Comparison of ENCODE assay signal across 8 cellular contexts in the genomic region with DNA sequence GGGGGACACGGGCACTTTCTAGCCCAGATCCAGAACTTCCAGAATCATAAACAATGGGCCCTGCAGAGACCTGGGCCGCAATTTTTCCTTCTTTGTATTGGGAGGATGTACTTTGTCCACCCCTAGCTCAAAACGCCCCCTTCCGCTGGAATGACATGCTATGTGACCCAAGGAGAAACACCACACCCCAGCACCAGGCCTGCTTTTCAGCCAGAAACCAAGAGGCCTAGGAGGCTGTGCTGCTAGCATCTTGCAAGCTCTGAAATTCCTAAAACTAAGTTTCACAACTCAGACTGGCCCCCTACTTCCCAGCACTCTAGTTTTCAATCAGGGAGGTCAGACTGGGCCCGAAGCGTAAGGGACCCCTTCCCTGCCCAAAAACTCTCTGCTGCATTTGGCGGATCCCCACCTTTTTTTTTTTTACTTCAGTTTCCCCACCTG. TPM values are rescaled to one million over a fixed set of nuclear protein-coding genes. Genes with fewer than 3 reads are reported as not detected.
DNase-seq lines count a peak whose midpoint lies in the region; ATAC-seq, FAIRE-seq and TF ChIP-seq lines count a peak whose summit lies in the region.

No MANE protein-coding gene starts in this region.

- ATAC-seq in HepG2, result peak; percentile 49
- ATAC-seq in GM21619 (IDR thresholded peaks at IDR 0.05; ENCODE audit: unreplicated experiment), result no peak

- H3K27me3 Mint-ChIP-seq in HFFc6 (ENCODE audit: insufficient read depth) (peaks cover 5% of the 10 kb centered on the region), chondrocyte (ENCODE audit: low read depth) (no peaks in the 10 kb centered on the region)

- H2AFZ ChIP-seq in HepG2 (ENCODE audit: low read length), result no peak overlapping the region

- H3K36me3 ChIP-seq in HepG2 (replicated peaks in 1 of 2; ENCODE audit: control insufficient read depth in 1 of 2, insufficient read depth in 2 of 2, low read length in 2 of 2) (no peaks in the 10 kb centered on the region), stomach smooth muscle (ENCODE audit: control insufficient read depth in 2 of 2, insufficient read depth in 2 of 2, low read length in 2 of 2) (no peaks in the 10 kb centered on the region)

- DNase-seq in DMS 273 treated with DMSO at 0.1 percent for 48 hours (lab: John Stamatoyannopoulos, UW), result peak; percentile 13
- peak; percentile 52 for DNase-seq in HFFc6
- DNase-seq in RCC 7860 (ENCODE audit: low spot score), result peak; percentile 44
- no peak for DNase-seq in chondrocyte (ENCODE audit: low spot score)
- peak; percentile 74 for DNase-seq in HepG2 (ENCODE audit: low spot score)
- no peak for DNase-seq in putamen (ENCODE audit: low spot score)

- H3K4me3 ChIP-seq in HepG2 (replicated peaks in 1 of 3; ENCODE audit: insufficient read depth in 1 of 3, low read depth in 2 of 3, low read length in 3 of 3) (peak overlapping the region; percentile 69 to 80 (median 72)), stomach smooth muscle (ENCODE audit: low read length in 2 of 2) (peak overlapping the region; percentile 67 to 88)

- H3K27me3 ChIP-seq in HepG2 (ENCODE audit: control insufficient read depth in 1 of 2, insufficient read depth in 2 of 2, low read length in 2 of 2) (no peaks in the 10 kb centered on the region), stomach smooth muscle (ENCODE audit: control insufficient read depth in 1 of 2, insufficient read depth in 2 of 2, low read length in 2 of 2) (no peaks in the 10 kb centered on the region)

- H3K27ac Mint-ChIP-seq in HFFc6, result peak overlapping the region; percentile 98
- H3K27ac Mint-ChIP-seq in chondrocyte (ENCODE audit: unreplicated experiment), result peak overlapping the region; percentile 90

- TF ChIP-seq RAD21 in HepG2 (CRISPR knock-in tag; IDR thresholded peaks at IDR 0.05), result 0 out of 2 replicates have a peak, but pooled peaks have one; percentile 23

- FAIRE-seq in RCC 7860 (lab: Jason Lieb, UNC) (no peak), HepG2 (lab: Jason Lieb, UNC) (peak; percentile 84)

- H3K4me1 ChIP-seq in HepG2 (ENCODE audit: insufficient read depth, low read length) (peaks cover 77% of the 10 kb centered on the region), stomach smooth muscle (ENCODE audit: control insufficient read depth, insufficient read depth, low read length) (peaks cover 35% of the 10 kb centered on the region)

- no peak for TF ChIP-seq EP300 in HepG2 (IDR thresholded peaks at IDR 0.05; ENCODE audit: low read depth in 2 of 2, low read length in 2 of 2)
- TF ChIP-seq EP300 in HepG2 (CRISPR knock-in tag; IDR thresholded peaks at IDR 0.05; ENCODE audit: borderline replicate concordance), result no peak

- H3K4me1 Mint-ChIP-seq in HFFc6 (ENCODE audit: low read depth) (peaks cover 35% of the 10 kb centered on the region), chondrocyte (ENCODE audit: low read depth) (peaks cover 24% of the 10 kb centered on the region)

- BruUV-seq in HepG2 (replicated peaks; lab: Mats Ljungman, UMichigan), result TSS peak; percentile 72

- H3K4me3 Mint-ChIP-seq in HFFc6 (peak overlapping the region; percentile 94), chondrocyte (ENCODE audit: unreplicated experiment) (peak overlapping the region; percentile 84)

- peak; percentile 68 for TF ChIP-seq CTCF in HFFc6 (IDR thresholded peaks at IDR 0.05)
- peak; percentile 55 for TF ChIP-seq CTCF in chondrocyte (IDR thresholded peaks at IDR 0.05)
- TF ChIP-seq CTCF in HepG2 (CRISPR knock-in tag; IDR thresholded peaks at IDR 0.05), result peak; percentile 73

- CTCF ChIA-PET in HepG2 (lab: Yijun Ruan, JAX; ENCODE audit: low intra/inter-chr PET ratio, low total read pairs), result interaction anchor here (1.4 to 3.5 kb wide), 2 partner anchors 18 to 44 kb away, joined by 3 to 50 read pairs; no protein-coding TSS in a partner anchor

- TF ChIP-seq POLR2A in HepG2 (IDR thresholded peaks at IDR 0.05; ENCODE audit: insufficient read depth in 1 of 2, low read depth in 2 of 2, low read length in 2 of 2), result no peak; a peak in 1 of 4 replicates

- peaks cover 21% of the 10 kb centered on the region for H3K79me2 ChIP-seq in HepG2 (ENCODE audit: insufficient read depth, low read length)

- H3K9me3 ChIP-seq in HepG2 (ENCODE audit: low read length) (no peaks in the 10 kb centered on the region), stomach smooth muscle (ENCODE audit: control insufficient read depth in 2 of 2, low read length in 2 of 2) (no peaks in the 10 kb centered on the region)

- H4K20me1 ChIP-seq in HepG2 (ENCODE audit: insufficient read depth, low read length), result no peaks in the 10 kb centered on the region

- in situ Hi-C loops in HepG2 (cut with HindIII; ENCODE audit: extremely low pct_ligation_motif_present, low pct_unique_long_range_greater_than_20kb), result loop anchor here (5.0 kb wide), 1 partner anchor 45 kb away; no protein-coding TSS in a partner anchor

- intact Hi-C loops in HepG2 (cut with micrococcal nuclease; ENCODE audit: unreplicated experiment), result loop anchor here (5.0 kb wide), 1 partner anchor 120 kb away; the partner anchor contains the start of gene RAB3A

- H3K4me2 ChIP-seq in HepG2 (ENCODE audit: low read depth, low read length), result peak overlapping the region; percentile 81

- H3K36me3 Mint-ChIP-seq in HFFc6 (ENCODE audit: low read depth) (no peaks in the 10 kb centered on the region), chondrocyte (ENCODE audit: low read depth) (no peaks in the 10 kb centered on the region)

- POLR2A ChIA-PET in HepG2 (lab: Yijun Ruan, JAX), result interaction anchor here (0.6 to 11.4 kb wide), 15 partner anchors 10 to 168 kb away, joined by 3 to 278 read pairs (median 7); partner anchors contain the start of genes GDF15, IQCN, JUND and SSBP4

- H3K9ac ChIP-seq in HepG2 (ENCODE audit: insufficient read depth, low read depth, low read length) (peak overlapping the region; percentile 90), stomach smooth muscle (ENCODE audit: low read length in 2 of 2) (peak overlapping the region; percentile 76 to 78)

- WGBS in HepG2 (ENCODE audit: low lambda C conversion rate), result 0% methylated on average over 7 of the region's 7 CpGs

- H3K9me3 Mint-ChIP-seq in HFFc6 (no peaks in the 10 kb centered on the region), chondrocyte (ENCODE audit: low read depth) (no peaks in the 10 kb centered on the region)

- H3K27ac ChIP-seq in HepG2 (ENCODE audit: extremely low read length, insufficient read depth, low read length), result peak overlapping the region; percentile 84
- peak overlapping the region; percentile 90 for H3K27ac ChIP-seq in stomach smooth muscle (ENCODE audit: low read length)

RNA-seq across cellular contexts. Expression of gene LSM4, which starts 0.5 kb away (rescaled TPM):
- total RNA-seq in HFFc6 (2021; fragmentation: NEBNext Ultra II Directional; extraction: Animal tissue kit (Norgen Biotek cat#: 25700)), result 100 to 1,000 TPM; 175 to 217 (median 202) TPM
- total RNA-seq in chondrocyte, result 68.1 to 84.8 TPM (median 73.0 TPM) in 3 replicates
- total RNA-seq in HepG2 (2016; rRNA removed; fragmentation: Illumina TruSeq; extraction: Trizol), result 166 and 188 TPM in 2 replicates
- total RNA-seq in HepG2 (2016; cell fraction: cytosol; rRNA removed; fragmentation: Illumina TruSeq; extraction: Trizol; ENCODE audit: low read depth), result 129 and 159 TPM in 2 replicates
- 185 and 208 TPM in 2 replicates for total RNA-seq in HepG2 (2016; cell fraction: insoluble cytoplasmic fraction; rRNA removed; fragmentation: Illumina TruSeq; extraction: Trizol)
- 248 and 299 TPM in 2 replicates for total RNA-seq in HepG2 (2016; cell fraction: membrane; rRNA removed; fragmentation: Illumina TruSeq; extraction: Trizol)
- total RNA-seq in HepG2 (2016; cell fraction: nucleus; rRNA removed; fragmentation: Illumina TruSeq; extraction: Trizol), result 62.8 and 69.8 TPM in 2 replicates
- 65.8 and 66.8 TPM in 2 replicates for polyA plus RNA-seq in HepG2 (2011; rRNA removed)
- polyA plus RNA-seq in HepG2 (2011; cell fraction: cytosol; rRNA removed), result 97.1 and 133 TPM in 2 replicates
- 51.8 and 54.0 TPM in 2 replicates for polyA plus RNA-seq in HepG2 (2011; cell fraction: nucleus; rRNA removed)
- polyA plus RNA-seq in HepG2 (2012), result 62.7 and 78.9 TPM in 2 replicates
- polyA plus RNA-seq in HepG2 (2016; cell fraction: cytosol; fragmentation: Illumina TruSeq; extraction: Trizol; ENCODE audit: low read depth), result 166 and 238 TPM in 2 replicates
- polyA plus RNA-seq in HepG2 (2016; cell fraction: insoluble cytoplasmic fraction; fragmentation: Illumina TruSeq; extraction: Trizol; ENCODE audit: low read depth), result 205 and 220 TPM in 2 replicates
- 217 and 267 TPM in 2 replicates for polyA plus RNA-seq in HepG2 (2016; cell fraction: membrane; fragmentation: Illumina TruSeq; extraction: Trizol; ENCODE audit: low read depth)
- 105 and 120 TPM in 2 replicates for polyA plus RNA-seq in HepG2 (2016; cell fraction: nucleus; fragmentation: Illumina TruSeq; extraction: Trizol; ENCODE audit: insufficient read depth, low read depth)
- 40.8 and 88.8 TPM in 2 replicates for polyA minus RNA-seq in HepG2 (2011; rRNA and poly(A)+ RNA removed; ENCODE audit: low replicate concordance)
- polyA minus RNA-seq in HepG2 (2011; cell fraction: cytosol; rRNA and poly(A)+ RNA removed), result 24.9 and 32.6 TPM in 2 replicates
- 13.4 and 14.2 TPM in 2 replicates for polyA minus RNA-seq in HepG2 (2011; cell fraction: nucleus; rRNA and poly(A)+ RNA removed)

RNA-seq across cellular contexts. Expression of gene PGPEP1, which starts 18.1 kb away (rescaled TPM):
- total RNA-seq in HFFc6 (2021; fragmentation: NEBNext Ultra II Directional; extraction: Animal tissue kit (Norgen Biotek cat#: 25700)), result 10 to 100 TPM; 30.5 to 54.1 (median 32.4) TPM
- total RNA-seq in chondrocyte (18.6 to 21.5 TPM (median 21.1 TPM) in 3 replicates), HepG2 (2016; rRNA removed; fragmentation: Illumina TruSeq; extraction: Trizol) (56.6 and 57.7 TPM in 2 replicates)
- 13.1 and 14.4 TPM in 2 replicates for total RNA-seq in HepG2 (2016; cell fraction: cytosol; rRNA removed; fragmentation: Illumina TruSeq; extraction: Trizol; ENCODE audit: low read depth)
- total RNA-seq in HepG2 (2016; cell fraction: insoluble cytoplasmic fraction; rRNA removed; fragmentation: Illumina TruSeq; extraction: Trizol), result 51.1 and 64.9 TPM in 2 replicates
- 36.0 and 36.7 TPM in 2 replicates for total RNA-seq in HepG2 (2016; cell fraction: membrane; rRNA removed; fragmentation: Illumina TruSeq; extraction: Trizol)
- 30.3 and 33.5 TPM in 2 replicates for total RNA-seq in HepG2 (2016; cell fraction: nucleus; rRNA removed; fragmentation: Illumina TruSeq; extraction: Trizol)
- 53.1 and 64.3 TPM in 2 replicates for polyA plus RNA-seq in HepG2 (2011; rRNA removed)
- 37.2 and 38.6 TPM in 2 replicates for polyA plus RNA-seq in HepG2 (2011; cell fraction: cytosol; rRNA removed)
- polyA plus RNA-seq in HepG2 (2011; cell fraction: nucleus; rRNA removed), result 97.0 and 102 TPM in 2 replicates
- 26.8 and 28.6 TPM in 2 replicates for polyA plus RNA-seq in HepG2 (2012)
- polyA plus RNA-seq in HepG2 (2016; cell fraction: cytosol; fragmentation: Illumina TruSeq; extraction: Trizol; ENCODE audit: low read depth), result 15.6 and 16.2 TPM in 2 replicates
- polyA plus RNA-seq in HepG2 (2016; cell fraction: insoluble cytoplasmic fraction; fragmentation: Illumina TruSeq; extraction: Trizol; ENCODE audit: low read depth), result 40.6 and 44.1 TPM in 2 replicates
- 22.8 and 23.5 TPM in 2 replicates for polyA plus RNA-seq in HepG2 (2016; cell fraction: membrane; fragmentation: Illumina TruSeq; extraction: Trizol; ENCODE audit: low read depth)
- 51.1 and 66.5 TPM in 2 replicates for polyA plus RNA-seq in HepG2 (2016; cell fraction: nucleus; fragmentation: Illumina TruSeq; extraction: Trizol; ENCODE audit: insufficient read depth, low read depth)
- polyA minus RNA-seq in HepG2 (2011; rRNA and poly(A)+ RNA removed; ENCODE audit: low replicate concordance), result 22.4 and 187 TPM in 2 replicates
- 44.1 and 52.6 TPM in 2 replicates for polyA minus RNA-seq in HepG2 (2011; cell fraction: cytosol; rRNA and poly(A)+ RNA removed)
- 46.4 and 57.7 TPM in 2 replicates for polyA minus RNA-seq in HepG2 (2011; cell fraction: nucleus; rRNA and poly(A)+ RNA removed)

RNA-seq across cellular contexts. Expression of gene JUND, which starts 40.9 kb away (rescaled TPM):
- total RNA-seq in HFFc6 (2021; fragmentation: NEBNext Ultra II Directional; extraction: Animal tissue kit (Norgen Biotek cat#: 25700)), result 10 to 100 TPM; 70.3 to 99.9 (median 91.7) TPM
- total RNA-seq in chondrocyte (129 to 181 TPM (median 176 TPM) in 3 replicates), HepG2 (2016; rRNA removed; fragmentation: Illumina TruSeq; extraction: Trizol) (31.8 and 41.2 TPM in 2 replicates)
- total RNA-seq in HepG2 (2016; cell fraction: cytosol; rRNA removed; fragmentation: Illumina TruSeq; extraction: Trizol; ENCODE audit: low read depth), result 36.4 and 41.0 TPM in 2 replicates
- total RNA-seq in HepG2 (2016; cell fraction: insoluble cytoplasmic fraction; rRNA removed; fragmentation: Illumina TruSeq; extraction: Trizol), result 30.0 and 40.6 TPM in 2 replicates
- 68.5 and 98.0 TPM in 2 replicates for total RNA-seq in HepG2 (2016; cell fraction: membrane; rRNA removed; fragmentation: Illumina TruSeq; extraction: Trizol)
- 23.4 and 45.2 TPM in 2 replicates for total RNA-seq in HepG2 (2016; cell fraction: nucleus; rRNA removed; fragmentation: Illumina TruSeq; extraction: Trizol)
- polyA plus RNA-seq in HepG2 (2011; rRNA removed), result 59.8 and 124 TPM in 2 replicates
- polyA plus RNA-seq in HepG2 (2011; cell fraction: cytosol; rRNA removed), result 93.9 and 178 TPM in 2 replicates
- 129 and 136 TPM in 2 replicates for polyA plus RNA-seq in HepG2 (2011; cell fraction: nucleus; rRNA removed)
- polyA plus RNA-seq in HepG2 (2012), result 44.0 and 66.6 TPM in 2 replicates
- polyA plus RNA-seq in HepG2 (2016; cell fraction: cytosol; fragmentation: Illumina TruSeq; extraction: Trizol; ENCODE audit: low read depth), result 85.1 and 91.8 TPM in 2 replicates
- 74.4 and 76.0 TPM in 2 replicates for polyA plus RNA-seq in HepG2 (2016; cell fraction: insoluble cytoplasmic fraction; fragmentation: Illumina TruSeq; extraction: Trizol; ENCODE audit: low read depth)
- polyA plus RNA-seq in HepG2 (2016; cell fraction: membrane; fragmentation: Illumina TruSeq; extraction: Trizol; ENCODE audit: low read depth), result 131 and 149 TPM in 2 replicates
- polyA plus RNA-seq in HepG2 (2016; cell fraction: nucleus; fragmentation: Illumina TruSeq; extraction: Trizol; ENCODE audit: insufficient read depth, low read depth), result 77.1 and 84.7 TPM in 2 replicates
- 49.7 and 194 TPM in 2 replicates for polyA minus RNA-seq in HepG2 (2011; rRNA and poly(A)+ RNA removed; ENCODE audit: low replicate concordance)
- 164 and 168 TPM in 2 replicates for polyA minus RNA-seq in HepG2 (2011; cell fraction: cytosol; rRNA and poly(A)+ RNA removed)
- polyA minus RNA-seq in HepG2 (2011; cell fraction: nucleus; rRNA and poly(A)+ RNA removed), result 60.5 and 91.9 TPM in 2 replicates

RNA-seq across cellular contexts. Expression of gene IQCN, which starts 48.1 kb away (rescaled TPM):
- total RNA-seq in HFFc6 (2021; fragmentation: NEBNext Ultra II Directional; extraction: Animal tissue kit (Norgen Biotek cat#: 25700)), result under 1 TPM; 0.40 to 0.87 (median 0.55) TPM
- 1.6 to 4.0 TPM (median 2.4 TPM) in 3 replicates for total RNA-seq in chondrocyte
- 0.04 and 0.07 TPM in 2 replicates for total RNA-seq in HepG2 (2016; rRNA removed; fragmentation: Illumina TruSeq; extraction: Trizol)
- total RNA-seq in HepG2 (2016; cell fraction: cytosol; rRNA removed; fragmentation: Illumina TruSeq; extraction: Trizol; ENCODE audit: low read depth), result not detected in 2 replicates
- total RNA-seq in HepG2 (2016; cell fraction: insoluble cytoplasmic fraction; rRNA removed; fragmentation: Illumina TruSeq; extraction: Trizol), result 0.04 TPM in 1 of 2 replicates, not detected in the other
- not detected in 2 replicates for total RNA-seq in HepG2 (2016; cell fraction: membrane; rRNA removed; fragmentation: Illumina TruSeq; extraction: Trizol)
- 0.13 TPM in 1 of 2 replicates, not detected in the other for total RNA-seq in HepG2 (2016; cell fraction: nucleus; rRNA removed; fragmentation: Illumina TruSeq; extraction: Trizol)
- polyA plus RNA-seq in HepG2 (2011; rRNA removed), result 0.14 and 0.18 TPM in 2 replicates
- polyA plus RNA-seq in HepG2 (2011; cell fraction: cytosol; rRNA removed), result 0.03 and 0.04 TPM in 2 replicates
- polyA plus RNA-seq in HepG2 (2011; cell fraction: nucleus; rRNA removed), result 1.3 and 1.5 TPM in 2 replicates
- 0.13 TPM in 2 replicates for polyA plus RNA-seq in HepG2 (2012)
- polyA plus RNA-seq in HepG2 (2016; cell fraction: cytosol; fragmentation: Illumina TruSeq; extraction: Trizol; ENCODE audit: low read depth), result not detected in 2 replicates
- polyA plus RNA-seq in HepG2 (2016; cell fraction: insoluble cytoplasmic fraction; fragmentation: Illumina TruSeq; extraction: Trizol; ENCODE audit: low read depth), result not detected in 2 replicates
- polyA plus RNA-seq in HepG2 (2016; cell fraction: membrane; fragmentation: Illumina TruSeq; extraction: Trizol; ENCODE audit: low read depth), result not detected in 2 replicates
- polyA plus RNA-seq in HepG2 (2016; cell fraction: nucleus; fragmentation: Illumina TruSeq; extraction: Trizol; ENCODE audit: insufficient read depth, low read depth), result 0.25 and 0.49 TPM in 2 replicates
- polyA minus RNA-seq in HepG2 (2011; rRNA and poly(A)+ RNA removed; ENCODE audit: low replicate concordance), result 0.26 and 0.91 TPM in 2 replicates
- polyA minus RNA-seq in HepG2 (2011; cell fraction: cytosol; rRNA and poly(A)+ RNA removed), result 0.53 TPM in 1 of 2 replicates, not detected in the other
- 0.52 and 0.62 TPM in 2 replicates for polyA minus RNA-seq in HepG2 (2011; cell fraction: nucleus; rRNA and poly(A)+ RNA removed)

Comparison
In these comparisons a context has a peak if more than half of its experiments do, and no peak if none do; other contexts are left out.
1. DNase-seq: peak in DMS 273 treated with DMSO at 0.1 percent for 48 hours (single experiment), HFFc6 (single experiment), RCC 7860 (single experiment) and HepG2 (single experiment); none in chondrocyte (single experiment) and putamen (single experiment).
2. Peak in every context shown above with its lines, with median percentiles within 50 percentile points of each other: CTCF ChIP-seq.